1 cellular context compared by ENCODE assay signal in genomic region chr17:60652484-60653247, GRCh38.
TF ChIP-seq lines count a peak whose summit lies in the region.

No MANE protein-coding gene starts in this region.

TF ChIP-seq in K562, 482 proteins besides CTCF, POLR2A, EP300 and RAD21 (continued from another document):
- TF ChIP-seq BCLAF1 (IDR thresholded peaks at IDR 0.05; ENCODE audit: borderline replicate concordance in 1 of 2, control insufficient read depth in 1 of 2, low read depth in 2 of 2, low read length in 1 of 2) (no peak), ZBTB9 (CRISPR knock-in tag; IDR thresholded peaks at IDR 0.05) (no peak), IRF9 (tag; IDR thresholded peaks at IDR 0.05) (no peak), CAMTA2 (CRISPR knock-in tag; conservative IDR thresholded peaks at IDR 0.05) (no peak)
